ENCODE assay signal across 24 cellular contexts in genomic region chr18:63890226-63890949, GRCh38. TPM values are rescaled to one million over a fixed set of nuclear protein-coding genes. Genes with fewer than 3 reads are reported as not detected.
"Had no signal": no experiment of that assay in that cellular context is flagged by ENCODE, and none has a peak within 500 bp of the region (broad histone marks: within the 10 kb centered on the region; RNA-seq: fewer than 3 reads in every experiment).

No MANE protein-coding gene starts in this region.

- H3K27me3 ChIP-seq: neural progenitor cell, transverse colon, vagina had no signal

- H3K9me3 ChIP-seq: heart right ventricle, lower lobe of right lung, psoas muscle, transverse colon, vagina had no signal

- H3K36me3 ChIP-seq: heart right ventricle, lower lobe of right lung, neural progenitor cell, transverse colon, vagina had no signal

- H3K4me1 ChIP-seq: lower lobe of right lung, neural progenitor cell, psoas muscle, transverse colon had no signal

- H3K4me3 ChIP-seq: heart right ventricle, lower lobe of right lung, neural progenitor cell, psoas muscle, transverse colon, vagina had no signal

- ATAC-seq: heart right ventricle, psoas muscle, right cardiac atrium, WTC11 had no signal

- H3K4me2 ChIP-seq: neural progenitor cell had no signal

- H2AFZ ChIP-seq: neural progenitor cell had no signal

- DNase-seq: activated CD8-positive, alpha-beta memory T cell treated with anti-CD3 and anti-CD28 coated beads for 24 hours; activated CD8-positive, alpha-beta memory T cell treated with anti-CD3 and anti-CD28 coated beads, Interleukin-2, amount 50 U/mL, for 4 hours; activated naive CD4-positive, alpha-beta T cell treated with Interleukin-2 at 50 U/mL for 16 hours; activated naive CD8-positive, alpha-beta T cell treated with anti-CD3 and anti-CD28 coated beads for 36 hours; activated T-cell treated with anti-CD3 and anti-CD28 coated beads, Interleukin-2, amount 50 U/mL, for 48 hours; effector memory CD4-positive, alpha-beta T cell; heart right ventricle; kidney; lower lobe of right lung; naive thymus-derived CD4-positive, alpha-beta T cell; psoas muscle; right cardiac atrium; stimulated activated CD4-positive, alpha-beta T cell treated with anti-CD3 and anti-CD28 coated beads, Interleukin-1b, Interleukin-23, amount 100 ng/mL, for 48 hours; T-helper 9 cell; transverse colon had no signal

- H3K27ac ChIP-seq: heart right ventricle, lower lobe of right lung, neural progenitor cell, psoas muscle, transverse colon, vagina had no signal

RNA-seq across cellular contexts. Expression of gene SERPINB2, which starts 2.9 kb away (rescaled TPM):
- total RNA-seq: activated naive CD8-positive, alpha-beta T cell treated with anti-CD3 and anti-CD28 coated beads for 36 hours; dermis microvascular lymphatic vessel endothelial cell; kidney; lower lobe of right lung; osteocyte; right cardiac atrium; T-helper 1 cell treated with Interleukin-12 subunit alpha and Interleukin-12 subunit beta and Interleukin-4 antibody, amounts not matched to agents 30 ng/mL and 1 ng/mL, for 36 hours; WTC11 had no signal
- polyA plus RNA-seq: naive thymus-derived CD4-positive, alpha-beta T cell; right cardiac atrium had no signal

RNA-seq across cellular contexts. Expression of gene SERPINB10, which starts 17.4 kb away (rescaled TPM):
- total RNA-seq: astrocyte; dermis microvascular lymphatic vessel endothelial cell; fibroblast of villous mesenchyme; heart right ventricle; kidney; lower lobe of right lung; osteocyte; right cardiac atrium; T-helper 1 cell treated with Interleukin-12 subunit alpha and Interleukin-12 subunit beta and Interleukin-4 antibody, amounts not matched to agents 30 ng/mL and 1 ng/mL, for 36 hours; temporal lobe; transverse colon; WTC11 had no signal
- polyA plus RNA-seq: heart right ventricle; naive thymus-derived CD4-positive, alpha-beta T cell; psoas muscle; right cardiac atrium had no signal

RNA-seq across cellular contexts. Expression of gene HMSD, which starts 58.7 kb away (rescaled TPM):
- total RNA-seq: dermis microvascular lymphatic vessel endothelial cell, osteocyte, psoas muscle, vagina had no signal
- polyA plus RNA-seq: naive thymus-derived CD4-positive, alpha-beta T cell had no signal
